Comparison of ENCODE assay signal across 8 cellular contexts in genomic region chr1:160767417-160768294, GRCh38. TPM values are rescaled to one million over a fixed set of nuclear protein-coding genes. Genes with fewer than 3 reads are reported as not detected.
DNase-seq lines count a peak whose midpoint lies in the region; ATAC-seq, FAIRE-seq and TF ChIP-seq lines count a peak whose summit lies in the region.

No MANE protein-coding gene starts in this region.

- TF ChIP-seq CTCF in NB4 (IDR thresholded peaks at IDR 0.05; ENCODE audit: low read depth, low read length) (no peak), bronchial epithelial cell (IDR thresholded peaks at IDR 0.05; ENCODE audit: insufficient read depth, low read length, severe bottlenecking) (no peak), upper lobe of right lung (IDR thresholded peaks at IDR 0.05) (no peak)

- H3K36me3 ChIP-seq in bronchial epithelial cell (ENCODE audit: control insufficient read depth, insufficient read depth, low read length) (no peaks in the 10 kb centered on the region), upper lobe of right lung (no peaks in the 10 kb centered on the region)

- ATAC-seq in GM21717 (IDR thresholded peaks at IDR 0.05; ENCODE audit: unreplicated experiment) (peak; percentile 36), upper lobe of right lung (peak; percentile 16)

- H3K27ac ChIP-seq in upper lobe of right lung, result peak overlapping the region; percentile 9
- no peak overlapping the region for H3K27ac ChIP-seq in caudate nucleus (ENCODE audit: low read depth, low read length)

- peak; percentile 11 for DNase-seq in NB4 (ENCODE audit: low read depth)
- peak; percentile 98 for DNase-seq in bronchial epithelial cell (ENCODE audit: low read depth)
- DNase-seq in upper lobe of right lung, result no peak
- DNase-seq in NOMO-1 treated with dmso at 0.1 percent for 144 hours (lab: John Stamatoyannopoulos, UW; ENCODE audit: unreplicated experiment), result no peak
- DNase-seq in NCI-H2196 (lab: John Stamatoyannopoulos, UW; ENCODE audit: unreplicated experiment), result no peak
- DNase-seq in caudate nucleus (lab: John Stamatoyannopoulos, UW), result no peak

- no peaks in the 10 kb centered on the region for H3K9me3 ChIP-seq in upper lobe of right lung

- no peak for TF ChIP-seq POLR2A in NB4 (IDR thresholded peaks at IDR 0.05; ENCODE audit: extremely low read depth, insufficient read length)

- peaks cover 5% of the 10 kb centered on the region for H3K4me1 ChIP-seq in upper lobe of right lung

- no peaks in the 10 kb centered on the region for H3K27me3 ChIP-seq in bronchial epithelial cell (ENCODE audit: control insufficient read depth, insufficient read depth, low read length)
- H3K27me3 ChIP-seq in upper lobe of right lung, result no peaks in the 10 kb centered on the region

- H3K4me3 ChIP-seq in GM08714 (ENCODE audit: low read length), result peak overlapping the region; percentile 52; the same call in 1 of the 2 replicates
- no peak overlapping the region for H3K4me3 ChIP-seq in NB4 (ENCODE audit: low read depth, low read length)
- H3K4me3 ChIP-seq in bronchial epithelial cell (ENCODE audit: low read depth, low read length), result no peak overlapping the region
- H3K4me3 ChIP-seq in upper lobe of right lung, result no peak overlapping the region

- intact Hi-C loops in upper lobe of right lung (cut with DNase I), result no loop called here

- peak; percentile 43 for FAIRE-seq in bronchial epithelial cell (lab: Jason Lieb, UNC)

RNA-seq across cellular contexts. Expression of gene LY9, which starts 28.3 kb away (rescaled TPM):
- total RNA-seq in bronchial epithelial cell, result under 0.01 TPM in 1 of 2 replicates, not detected in the other
- 3.3 TPM for total RNA-seq in upper lobe of right lung

RNA-seq across cellular contexts. Expression of gene SLAMF7, which starts 28.6 kb away (rescaled TPM):
- total RNA-seq in bronchial epithelial cell, result 0.79 and 3.3 TPM in 2 replicates
- total RNA-seq in upper lobe of right lung, result 9.2 TPM

RNA-seq across cellular contexts. Expression of gene CD48, which starts 56.0 kb away (rescaled TPM):
- total RNA-seq in bronchial epithelial cell (not detected in 2 replicates), upper lobe of right lung (21.5 TPM)

Comparison
In these comparisons a context has a peak if more than half of its experiments do, and no peak if none do; other contexts are left out.
1. DNase-seq: peak in NB4 (single experiment) and bronchial epithelial cell (single experiment); none in upper lobe of right lung (single experiment), NOMO-1 treated with dmso at 0.1 percent for 144 hours (single experiment), NCI-H2196 (single experiment) and caudate nucleus (0 of 61).
2. RNA of gene CD48, which starts 56.0 kb away (total RNA-seq): 21.5 TPM in upper lobe of right lung (single experiment); not detected in bronchial epithelial cell; every median in the first group is over 10 times any median in the second.